In genomic region chr1:202786804-202787203, GRCh38 we compare ENCODE assay signal across 7 cellular contexts. TPM values are rescaled to one million over a fixed set of nuclear protein-coding genes. Genes with fewer than 3 reads are reported as not detected.
"Had no signal": no experiment of that assay in that cellular context is flagged by ENCODE, and none has a peak within 500 bp of the region (broad histone marks: within the 10 kb centered on the region; RNA-seq: fewer than 3 reads in every experiment).

No MANE protein-coding gene starts in this region.

- H3K4me3 Mint-ChIP-seq: GM23338, H9 had no signal

- H2AFZ ChIP-seq: GM23338 had no signal

- H3K27ac ChIP-seq: HL-60 had no signal

- DNase-seq: H9, HCEC 1CT had no signal

- H3K9me3 Mint-ChIP-seq: GM23338, H9 had no signal

- H3K4me3 ChIP-seq: GM23338, K562 had no signal

- H3K27ac Mint-ChIP-seq: GM23338 had no signal

- ATAC-seq: GM23338, HepG2, K562 had no signal

- H3K4me2 ChIP-seq: GM23338 had no signal

RNA-seq across cellular contexts. Expression of gene PCAT6, which starts 23.9 kb away (rescaled TPM):
- total RNA-seq: HT1080 had no signal
